8 cellular contexts compared by ENCODE assay signal in genomic region chr21:44816761-44817505, GRCh38. TPM values are rescaled to one million over a fixed set of nuclear protein-coding genes. Genes with fewer than 3 reads are reported as not detected.
DNase-seq lines count a peak whose midpoint lies in the region; ATAC-seq, FAIRE-seq and TF ChIP-seq lines count a peak whose summit lies in the region.

No MANE protein-coding gene starts in this region.

- CTCF ChIA-PET in HepG2 (lab: Yijun Ruan, JAX; ENCODE audit: low intra/inter-chr PET ratio, low total read pairs), result no interaction called here

- peaks cover 46% of the 10 kb centered on the region for H3K79me2 ChIP-seq in HepG2 (ENCODE audit: insufficient read depth, low read length)

- H3K27me3 ChIP-seq in ascending aorta (no peaks in the 10 kb centered on the region), HepG2 (ENCODE audit: control insufficient read depth in 1 of 2, insufficient read depth in 2 of 2, low read length in 2 of 2) (no peaks in the 10 kb centered on the region), tibial artery (no peaks in the 10 kb centered on the region)

- H3K4me2 ChIP-seq in HepG2 (ENCODE audit: low read depth, low read length), result peak overlapping the region; percentile 80

- peaks cover 3% of the 10 kb centered on the region for H3K36me3 Mint-ChIP-seq in activated CD4-positive, alpha-beta T cell treated with anti-CD3 and anti-CD28 coated beads, Interleukin-2, amount 10 ng/mL, durations not matched to agents 24 days and 14 days (ENCODE audit: low read depth)

- no peak for ATAC-seq in HepG2
- no peak for ATAC-seq in HG03280 (IDR thresholded peaks at IDR 0.05; ENCODE audit: unreplicated experiment)

- no peak for TF ChIP-seq EP300 in HepG2 (IDR thresholded peaks at IDR 0.05; ENCODE audit: low read depth in 2 of 2, low read length in 2 of 2)
- TF ChIP-seq EP300 in HepG2 (CRISPR knock-in tag; IDR thresholded peaks at IDR 0.05; ENCODE audit: borderline replicate concordance), result no peak

- TF ChIP-seq CTCF in ascending aorta (IDR thresholded peaks at IDR 0.05) (no peak), HepG2 (CRISPR knock-in tag; IDR thresholded peaks at IDR 0.05) (no peak), tibial artery (IDR thresholded peaks at IDR 0.05) (no peak)

- H3K9me3 Mint-ChIP-seq in activated CD4-positive, alpha-beta T cell treated with anti-CD3 and anti-CD28 coated beads, Interleukin-2, amount 10 ng/mL, durations not matched to agents 24 days and 14 days, result peaks cover 3% of the 10 kb centered on the region

- peaks cover 6% of the 10 kb centered on the region for H3K4me1 Mint-ChIP-seq in activated CD4-positive, alpha-beta T cell treated with anti-CD3 and anti-CD28 coated beads, Interleukin-2, amount 10 ng/mL, durations not matched to agents 24 days and 14 days

- H3K9me3 ChIP-seq in ascending aorta, result peaks cover 14 to 23% of the 10 kb centered on the region in 2 donors
- peaks cover 4% of the 10 kb centered on the region for H3K9me3 ChIP-seq in HepG2 (ENCODE audit: low read length)
- peaks cover 0 to 14% (median 12%) of the 10 kb centered on the region in 3 donors for H3K9me3 ChIP-seq in tibial artery

- H2AFZ ChIP-seq in HepG2 (ENCODE audit: low read length), result no peak overlapping the region

- peak overlapping the region; percentile 56 for H3K27ac Mint-ChIP-seq in activated CD4-positive, alpha-beta T cell treated with anti-CD3 and anti-CD28 coated beads, Interleukin-2, amount 10 ng/mL, durations not matched to agents 24 days and 14 days

- BruUV-seq in HepG2 (replicated peaks; lab: Mats Ljungman, UMichigan), result no TSS peak

- no peak for TF ChIP-seq POLR2A in HepG2 (IDR thresholded peaks at IDR 0.05; ENCODE audit: insufficient read depth in 1 of 2, low read depth in 2 of 2, low read length in 2 of 2)

- peak overlapping the region; percentile 86 for H3K4me3 Mint-ChIP-seq in activated CD4-positive, alpha-beta T cell treated with anti-CD3 and anti-CD28 coated beads, Interleukin-2, amount 10 ng/mL, durations not matched to agents 24 days and 14 days

- no peak for FAIRE-seq in HepG2 (lab: Jason Lieb, UNC)

- POLR2A ChIA-PET in HepG2 (lab: Yijun Ruan, JAX), result interaction anchor here (0.9 to 1.4 kb wide), 7 partner anchors 12 to 57 kb away, joined by 3 to 7 read pairs (median 5); partner anchors contain the start of genes PTTG1IP and UBE2G2

- intact Hi-C loops in activated CD4-positive, alpha-beta T cell treated with anti-CD3 and anti-CD28 coated beads, Interleukin-2, amount 10 ng/mL, durations not matched to agents 24 days and 14 days (cut with micrococcal nuclease), result loop anchor here (1.0 to 10.0 kb wide), 5 partner anchors 56 to 1842 kb away; partner anchors contain the start of genes CFAP410, PCBP3, PKNOX1 and PTTG1IP
- intact Hi-C loops in ascending aorta (cut with DNase I), result loop anchor here (1.0 to 10.0 kb wide), 2 partner anchors 56 to 318 kb away; partner anchors contain the start of gene PTTG1IP
- intact Hi-C loops in HepG2 (cut with micrococcal nuclease; ENCODE audit: unreplicated experiment), result loop anchor here (1.0 kb wide), 1 partner anchor 15 kb away; no protein-coding TSS in a partner anchor
- intact Hi-C loops in tibial artery (cut with DNase I; ENCODE audit: low total_unique reads), result loop anchor here (5.0 to 10.0 kb wide), 2 partner anchors 55 to 108 kb away; partner anchors contain the start of genes ITGB2 and PTTG1IP

- no peaks in the 10 kb centered on the region for H3K27me3 Mint-ChIP-seq in activated CD4-positive, alpha-beta T cell treated with anti-CD3 and anti-CD28 coated beads, Interleukin-2, amount 10 ng/mL, durations not matched to agents 24 days and 14 days

- peaks cover 5 to 12% of the 10 kb centered on the region in 2 donors for H3K4me1 ChIP-seq in ascending aorta
- H3K4me1 ChIP-seq in HepG2 (ENCODE audit: insufficient read depth, low read length), result peaks cover 34% of the 10 kb centered on the region
- peaks cover 0 to 25% (median 20%) of the 10 kb centered on the region in 4 donors for H3K4me1 ChIP-seq in tibial artery

- no peak for TF ChIP-seq RAD21 in HepG2 (CRISPR knock-in tag; IDR thresholded peaks at IDR 0.05)

- H3K4me3 ChIP-seq in ascending aorta (peak overlapping the region; percentile 60 to 85), HepG2 (replicated peaks in 1 of 3; ENCODE audit: insufficient read depth in 1 of 3, low read depth in 2 of 3, low read length in 3 of 3) (peak overlapping the region; percentile 54 to 88 (median 72); a peak in 5 of 6 replicates), tibial artery (peak overlapping the region; percentile 67 to 85)

- peaks cover 0 to 15% of the 10 kb centered on the region in 2 donors for H3K36me3 ChIP-seq in ascending aorta
- H3K36me3 ChIP-seq in HepG2 (replicated peaks in 1 of 2; ENCODE audit: control insufficient read depth in 1 of 2, insufficient read depth in 2 of 2, low read length in 2 of 2), result peaks cover 5 to 20% of the 10 kb centered on the region in 2 experiments; a peak in 4 of 5 replicates
- H3K36me3 ChIP-seq in tibial artery, result peaks cover 0 to 18% (median 8%) of the 10 kb centered on the region in 3 donors

- H3K27ac ChIP-seq in ascending aorta (peak overlapping the region; percentile 73 to 82), HepG2 (ENCODE audit: extremely low read length, insufficient read depth, low read length) (peak overlapping the region; percentile 53), tibial artery (peak overlapping the region; percentile 77 to 86)

- peaks cover 9% of the 10 kb centered on the region; the same call in 1 of the 2 replicates for H4K20me1 ChIP-seq in HepG2 (ENCODE audit: insufficient read depth, low read length)

- peak; percentile 55 for DNase-seq in activated CD4-positive, alpha-beta T cell treated with anti-CD3 and anti-CD28 coated beads, Interleukin-2, amount 10 ng/mL, durations not matched to agents 24 days and 14 days
- DNase-seq in activated CD4-positive, alpha-beta T cell treated with anti-CD3 and anti-CD28 coated beads, Interleukin-2, amount 50 U/mL, for 48 hours, result no peak
- DNase-seq in ascending aorta (ENCODE audit: low spot score in 2 of 2) (no peak), HepG2 (ENCODE audit: low spot score) (no peak), tibial artery (no peak), kidney tubule cell (ENCODE audit: low spot score) (no peak), SKM-1 treated with dmso at 0.1 percent for 144 hours (lab: John Stamatoyannopoulos, UW; ENCODE audit: unreplicated experiment) (no peak)

- peak overlapping the region; percentile 81; the same call in 1 of the 2 replicates for H3K9ac ChIP-seq in HepG2 (ENCODE audit: insufficient read depth, low read depth, low read length)

- 95% methylated on average over 55 of the region's 57 CpGs for WGBS in HepG2 (ENCODE audit: low lambda C conversion rate)

- in situ Hi-C loops in HepG2 (cut with HindIII; ENCODE audit: extremely low pct_ligation_motif_present, low pct_unique_long_range_greater_than_20kb), result no loop called here

RNA-seq across cellular contexts. Expression of gene SUMO3, which starts 0.9 kb away (rescaled TPM):
- 90.3 and 90.6 TPM in 2 replicates for total RNA-seq in activated CD4-positive, alpha-beta T cell treated with anti-CD3 and anti-CD28 coated beads, Interleukin-2, amount 10 ng/mL, durations not matched to agents 24 days and 14 days
- total RNA-seq in ascending aorta, result 69.2 TPM
- 92.4 and 111 TPM in 2 replicates for total RNA-seq in HepG2 (2016; rRNA removed; fragmentation: Illumina TruSeq; extraction: Trizol)
- 75.4 and 89.7 TPM in 2 replicates for total RNA-seq in HepG2 (2016; cell fraction: cytosol; rRNA removed; fragmentation: Illumina TruSeq; extraction: Trizol; ENCODE audit: low read depth)
- 95.7 and 103 TPM in 2 replicates for total RNA-seq in HepG2 (2016; cell fraction: insoluble cytoplasmic fraction; rRNA removed; fragmentation: Illumina TruSeq; extraction: Trizol)
- 169 and 187 TPM in 2 replicates for total RNA-seq in HepG2 (2016; cell fraction: membrane; rRNA removed; fragmentation: Illumina TruSeq; extraction: Trizol)
- total RNA-seq in HepG2 (2016; cell fraction: nucleus; rRNA removed; fragmentation: Illumina TruSeq; extraction: Trizol), result 37.2 and 43.4 TPM in 2 replicates
- 46.6 and 51.4 TPM in 2 replicates for polyA plus RNA-seq in HepG2 (2011; rRNA removed)
- polyA plus RNA-seq in HepG2 (2011; cell fraction: cytosol; rRNA removed), result 69.8 and 78.7 TPM in 2 replicates
- polyA plus RNA-seq in HepG2 (2011; cell fraction: nucleus; rRNA removed), result 23.1 and 24.9 TPM in 2 replicates
- 80.3 and 83.9 TPM in 2 replicates for polyA plus RNA-seq in HepG2 (2012)
- 129 and 158 TPM in 2 replicates for polyA plus RNA-seq in HepG2 (2016; cell fraction: cytosol; fragmentation: Illumina TruSeq; extraction: Trizol; ENCODE audit: low read depth)
- 154 and 159 TPM in 2 replicates for polyA plus RNA-seq in HepG2 (2016; cell fraction: insoluble cytoplasmic fraction; fragmentation: Illumina TruSeq; extraction: Trizol; ENCODE audit: low read depth)
- 228 and 251 TPM in 2 replicates for polyA plus RNA-seq in HepG2 (2016; cell fraction: membrane; fragmentation: Illumina TruSeq; extraction: Trizol; ENCODE audit: low read depth)
- 69.6 and 74.5 TPM in 2 replicates for polyA plus RNA-seq in HepG2 (2016; cell fraction: nucleus; fragmentation: Illumina TruSeq; extraction: Trizol; ENCODE audit: insufficient read depth, low read depth)
- polyA minus RNA-seq in HepG2 (2011; rRNA and poly(A)+ RNA removed; ENCODE audit: low replicate concordance), result 52.3 and 76.3 TPM in 2 replicates
- 36.4 and 40.4 TPM in 2 replicates for polyA minus RNA-seq in HepG2 (2011; cell fraction: cytosol; rRNA and poly(A)+ RNA removed)
- polyA minus RNA-seq in HepG2 (2011; cell fraction: nucleus; rRNA and poly(A)+ RNA removed), result 19.8 and 23.2 TPM in 2 replicates

RNA-seq across cellular contexts. Expression of gene UBE2G2, which starts 15.3 kb away (rescaled TPM):
- 143 and 148 TPM in 2 replicates for total RNA-seq in activated CD4-positive, alpha-beta T cell treated with anti-CD3 and anti-CD28 coated beads, Interleukin-2, amount 10 ng/mL, durations not matched to agents 24 days and 14 days
- total RNA-seq in ascending aorta (58.1 TPM), HepG2 (2016; rRNA removed; fragmentation: Illumina TruSeq; extraction: Trizol) (55.4 and 62.0 TPM in 2 replicates)
- total RNA-seq in HepG2 (2016; cell fraction: cytosol; rRNA removed; fragmentation: Illumina TruSeq; extraction: Trizol; ENCODE audit: low read depth), result 6.2 and 7.8 TPM in 2 replicates
- total RNA-seq in HepG2 (2016; cell fraction: insoluble cytoplasmic fraction; rRNA removed; fragmentation: Illumina TruSeq; extraction: Trizol), result 55.6 and 59.2 TPM in 2 replicates
- total RNA-seq in HepG2 (2016; cell fraction: membrane; rRNA removed; fragmentation: Illumina TruSeq; extraction: Trizol), result 24.1 and 25.4 TPM in 2 replicates
- total RNA-seq in HepG2 (2016; cell fraction: nucleus; rRNA removed; fragmentation: Illumina TruSeq; extraction: Trizol), result 58.4 and 64.5 TPM in 2 replicates
- 92.0 and 106 TPM in 2 replicates for polyA plus RNA-seq in HepG2 (2011; rRNA removed)
- polyA plus RNA-seq in HepG2 (2011; cell fraction: cytosol; rRNA removed), result 65.4 and 70.1 TPM in 2 replicates
- polyA plus RNA-seq in HepG2 (2011; cell fraction: nucleus; rRNA removed), result 159 and 211 TPM in 2 replicates
- polyA plus RNA-seq in HepG2 (2012), result 63.5 and 84.4 TPM in 2 replicates
- 6.2 and 8.1 TPM in 2 replicates for polyA plus RNA-seq in HepG2 (2016; cell fraction: cytosol; fragmentation: Illumina TruSeq; extraction: Trizol; ENCODE audit: low read depth)
- polyA plus RNA-seq in HepG2 (2016; cell fraction: insoluble cytoplasmic fraction; fragmentation: Illumina TruSeq; extraction: Trizol; ENCODE audit: low read depth), result 70.2 and 76.6 TPM in 2 replicates
- 18.6 and 20.2 TPM in 2 replicates for polyA plus RNA-seq in HepG2 (2016; cell fraction: membrane; fragmentation: Illumina TruSeq; extraction: Trizol; ENCODE audit: low read depth)
- 135 and 144 TPM in 2 replicates for polyA plus RNA-seq in HepG2 (2016; cell fraction: nucleus; fragmentation: Illumina TruSeq; extraction: Trizol; ENCODE audit: insufficient read depth, low read depth)
- 53.7 and 134 TPM in 2 replicates for polyA minus RNA-seq in HepG2 (2011; rRNA and poly(A)+ RNA removed; ENCODE audit: low replicate concordance)
- polyA minus RNA-seq in HepG2 (2011; cell fraction: cytosol; rRNA and poly(A)+ RNA removed), result 25.8 and 27.2 TPM in 2 replicates
- polyA minus RNA-seq in HepG2 (2011; cell fraction: nucleus; rRNA and poly(A)+ RNA removed), result 110 and 138 TPM in 2 replicates

RNA-seq across cellular contexts. Expression of gene PTTG1IP, which starts 56.6 kb away (rescaled TPM):
- 44.2 and 46.5 TPM in 2 replicates for total RNA-seq in activated CD4-positive, alpha-beta T cell treated with anti-CD3 and anti-CD28 coated beads, Interleukin-2, amount 10 ng/mL, durations not matched to agents 24 days and 14 days
- total RNA-seq in ascending aorta (468 TPM), HepG2 (2016; rRNA removed; fragmentation: Illumina TruSeq; extraction: Trizol) (89.4 and 161 TPM in 2 replicates)
- 42.7 and 52.7 TPM in 2 replicates for total RNA-seq in HepG2 (2016; cell fraction: cytosol; rRNA removed; fragmentation: Illumina TruSeq; extraction: Trizol; ENCODE audit: low read depth)
- 93.0 and 159 TPM in 2 replicates for total RNA-seq in HepG2 (2016; cell fraction: insoluble cytoplasmic fraction; rRNA removed; fragmentation: Illumina TruSeq; extraction: Trizol)
- 72.6 and 73.1 TPM in 2 replicates for total RNA-seq in HepG2 (2016; cell fraction: membrane; rRNA removed; fragmentation: Illumina TruSeq; extraction: Trizol)
- total RNA-seq in HepG2 (2016; cell fraction: nucleus; rRNA removed; fragmentation: Illumina TruSeq; extraction: Trizol), result 137 and 161 TPM in 2 replicates
- polyA plus RNA-seq in HepG2 (2011; rRNA removed), result 700 and 734 TPM in 2 replicates
- 548 and 662 TPM in 2 replicates for polyA plus RNA-seq in HepG2 (2011; cell fraction: cytosol; rRNA removed)
- 529 and 555 TPM in 2 replicates for polyA plus RNA-seq in HepG2 (2011; cell fraction: nucleus; rRNA removed)
- polyA plus RNA-seq in HepG2 (2012), result 435 and 453 TPM in 2 replicates
- 22.2 and 24.3 TPM in 2 replicates for polyA plus RNA-seq in HepG2 (2016; cell fraction: cytosol; fragmentation: Illumina TruSeq; extraction: Trizol; ENCODE audit: low read depth)
- 90.0 and 95.3 TPM in 2 replicates for polyA plus RNA-seq in HepG2 (2016; cell fraction: insoluble cytoplasmic fraction; fragmentation: Illumina TruSeq; extraction: Trizol; ENCODE audit: low read depth)
- 47.9 and 49.9 TPM in 2 replicates for polyA plus RNA-seq in HepG2 (2016; cell fraction: membrane; fragmentation: Illumina TruSeq; extraction: Trizol; ENCODE audit: low read depth)
- 267 and 281 TPM in 2 replicates for polyA plus RNA-seq in HepG2 (2016; cell fraction: nucleus; fragmentation: Illumina TruSeq; extraction: Trizol; ENCODE audit: insufficient read depth, low read depth)
- 110 and 581 TPM in 2 replicates for polyA minus RNA-seq in HepG2 (2011; rRNA and poly(A)+ RNA removed; ENCODE audit: low replicate concordance)
- polyA minus RNA-seq in HepG2 (2011; cell fraction: cytosol; rRNA and poly(A)+ RNA removed), result 491 and 595 TPM in 2 replicates
- 203 and 242 TPM in 2 replicates for polyA minus RNA-seq in HepG2 (2011; cell fraction: nucleus; rRNA and poly(A)+ RNA removed)
